In genomic region chr3:183844606-183845005, GRCh38 we compare ENCODE assay signal across 12 cellular contexts. TPM values are rescaled to one million over a fixed set of nuclear protein-coding genes. Genes with fewer than 3 reads are reported as not detected.
DNase-seq lines count a peak whose midpoint lies in the region; ATAC-seq and TF ChIP-seq lines count a peak whose summit lies in the region.
"Had no signal": no experiment of that assay in that cellular context is flagged by ENCODE, and none has a peak within 500 bp of the region (broad histone marks: within the 10 kb centered on the region; RNA-seq: fewer than 3 reads in every experiment).

No MANE protein-coding gene starts in this region.

- in situ Hi-C loops in transverse colon (cut with MboI; ENCODE audit: low pct_ligation_motif_present in 1 of 4, low pct_unique_long_range_greater_than_20kb in 1 of 4, low sequenced_read_pairs in 3 of 4) = no loop called here

- no peak for TF ChIP-seq POLR2A in transverse colon (IDR thresholded peaks at IDR 0.05)

- no peaks in the 10 kb centered on the region for H3K27me3 ChIP-seq in transverse colon
- H3K27me3 ChIP-seq: cardiac muscle cell, heart right ventricle, testis had no signal

- DNase-seq in A172 (ENCODE audit: low spot score) (peak; percentile 28), H4 (ENCODE audit: low spot score) (peak; percentile 76), foreskin melanocyte (peak; percentile 52), Kasumi-1 (lab: John Stamatoyannopoulos, UW) (no peak), transverse colon (no peak)
- DNase-seq in activated naive CD8-positive, alpha-beta T cell treated with anti-CD3 and anti-CD28 coated beads for 36 hours = no peak
- DNase-seq: COR-L47, heart right ventricle, testis had no signal

- no peak for TF ChIP-seq EP300 in transverse colon (IDR thresholded peaks at IDR 0.05; ENCODE audit: low read depth)

- H3K4me3 ChIP-seq in transverse colon = no peak overlapping the region
- H3K4me3 ChIP-seq: cardiac muscle cell, heart right ventricle, testis had no signal

- no peaks in the 10 kb centered on the region for H3K9me3 ChIP-seq in transverse colon
- H3K9me3 ChIP-seq: heart right ventricle, testis had no signal

- no peak overlapping the region for H3K4me3 Mint-ChIP-seq in activated naive CD8-positive, alpha-beta T cell treated with anti-CD3 and anti-CD28 coated beads for 36 hours

- no peaks in the 10 kb centered on the region for H3K9me3 Mint-ChIP-seq in activated naive CD8-positive, alpha-beta T cell treated with anti-CD3 and anti-CD28 coated beads for 36 hours

- peaks cover 19% of the 10 kb centered on the region for H3K36me3 Mint-ChIP-seq in activated naive CD8-positive, alpha-beta T cell treated with anti-CD3 and anti-CD28 coated beads for 36 hours

- TF ChIP-seq CTCF in transverse colon (IDR thresholded peaks at IDR 0.05) = no peak

- H3K4me1 ChIP-seq in transverse colon = no peaks in the 10 kb centered on the region
- H3K4me1 ChIP-seq: heart right ventricle, testis had no signal

- peaks cover 0 to 61% (median 27%) of the 10 kb centered on the region in 4 donors for H3K36me3 ChIP-seq in transverse colon

- peaks cover 13% of the 10 kb centered on the region for H3K4me1 Mint-ChIP-seq in activated naive CD8-positive, alpha-beta T cell treated with anti-CD3 and anti-CD28 coated beads for 36 hours

- no peak overlapping the region for H3K27ac ChIP-seq in transverse colon
- H3K27ac ChIP-seq: cardiac muscle cell, heart right ventricle, testis had no signal

- 73 to 83% methylated on average over 2 of the region's 2 CpGs for WGBS in transverse colon (ENCODE audit: low coverage in 1 of 2), 2 donors

- H3K27me3 Mint-ChIP-seq in activated naive CD8-positive, alpha-beta T cell treated with anti-CD3 and anti-CD28 coated beads for 36 hours = no peaks in the 10 kb centered on the region

- intact Hi-C loops in transverse colon (cut with DNase I; ENCODE audit: low total_unique reads) = no loop called here

- H3K27ac Mint-ChIP-seq in activated naive CD8-positive, alpha-beta T cell treated with anti-CD3 and anti-CD28 coated beads for 36 hours = peak overlapping the region; percentile 9

- ATAC-seq in GM21423 (IDR thresholded peaks at IDR 0.05; ENCODE audit: unreplicated experiment) = no peak
- no peak for ATAC-seq in HG02870 (IDR thresholded peaks at IDR 0.05; ENCODE audit: unreplicated experiment)
- ATAC-seq: heart right ventricle had no signal

RNA-seq across cellular contexts. Expression of gene MAP6D1, which starts 19.2 kb away (rescaled TPM):
- total RNA-seq in A172 (2014; rRNA removed; shearing (Covaris generic)) = 4.6 TPM in 2 replicates
- total RNA-seq in H4 (2014; rRNA removed; shearing (Covaris generic)) = 1.0 TPM in 1 of 2 replicates, not detected in the other
- total RNA-seq in activated naive CD8-positive, alpha-beta T cell treated with anti-CD3 and anti-CD28 coated beads for 36 hours = 1 to 10 TPM; 5.3 to 6.5 TPM
- 1 to 10 TPM in 2 of 4 donors, not detected in 2; 1.4 to 2.1 TPM for total RNA-seq in transverse colon

RNA-seq across cellular contexts. Expression of gene PARL, which starts 40.1 kb away (rescaled TPM):
- 45.8 and 65.7 TPM in 2 replicates for total RNA-seq in A172 (2014; rRNA removed; shearing (Covaris generic))
- 82.1 and 88.7 TPM in 2 replicates for total RNA-seq in H4 (2014; rRNA removed; shearing (Covaris generic))
- total RNA-seq in activated naive CD8-positive, alpha-beta T cell treated with anti-CD3 and anti-CD28 coated beads for 36 hours = 100 to 1,000 TPM; 107 to 108 TPM
- 10 to 100 TPM; 27.3 to 61.3 (median 48.8) TPM for total RNA-seq in transverse colon

Comparison
In these comparisons a context has a peak if more than half of its experiments do, and no peak if none do; other contexts are left out.
1. DNase-seq: peak in A172 (single experiment), H4 (single experiment) and foreskin melanocyte (single experiment); none in activated naive CD8-positive, alpha-beta T cell treated with anti-CD3 and anti-CD28 coated beads for 36 hours (single experiment), Kasumi-1 (0 of 2) and transverse colon (single experiment).